ENCODE assay signal across 20 cellular contexts in the genomic region with DNA sequence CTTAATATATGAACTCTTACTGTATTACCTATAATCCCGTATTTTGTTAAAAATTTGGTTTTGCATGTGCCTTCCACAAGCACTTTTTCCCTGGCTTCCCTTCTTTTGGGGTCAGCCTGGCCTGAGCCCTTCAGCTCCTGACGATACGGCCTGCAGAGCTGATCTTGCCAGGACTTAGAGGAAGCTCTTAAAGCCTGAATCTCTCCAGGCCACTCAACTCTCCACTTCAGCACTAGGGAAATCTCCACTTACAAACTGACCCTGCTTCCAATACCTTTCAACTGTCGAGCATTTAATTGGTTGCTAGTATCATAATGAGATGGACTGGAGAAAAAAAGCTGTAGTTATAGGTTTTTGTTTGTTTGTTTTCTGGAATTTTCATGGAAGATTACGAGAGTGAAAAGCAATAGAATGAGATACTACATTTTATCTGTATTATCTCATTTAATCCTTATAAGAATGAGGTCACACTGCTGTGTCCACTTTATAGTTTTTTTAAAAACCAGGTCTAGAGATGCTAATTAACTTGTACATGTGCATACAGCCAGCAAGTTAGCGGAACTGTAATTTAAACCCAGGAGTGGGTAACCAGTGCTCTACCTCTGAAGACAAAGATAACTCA. TPM values are rescaled to one million over a fixed set of nuclear protein-coding genes. Genes with fewer than 3 reads are reported as not detected.
DNase-seq lines count a peak whose midpoint lies in the region; TF ChIP-seq lines count a peak whose summit lies in the region.
"Had no signal": no experiment of that assay in that cellular context is flagged by ENCODE, and none has a peak within 500 bp of the region (broad histone marks: within the 10 kb centered on the region; RNA-seq: fewer than 3 reads in every experiment).

No MANE protein-coding gene starts in this region.

- DNase-seq in GM23248: no peak
- DNase-seq in NCI-H2029 treated with DMSO at 0.1 percent for 48 hours (lab: John Stamatoyannopoulos, UW): peak; percentile 55
- DNase-seq in left ventricle myocardium inferior: no peak
- DNase-seq in sigmoid colon: no peak
- no peak for DNase-seq in activated CD4-positive, alpha-beta memory T cell treated with anti-CD3 and anti-CD28 coated beads, Interleukin-2, amount 10 ng/mL, durations not matched to agents 7 days and 5 days
- DNase-seq in ascending aorta (ENCODE audit: low spot score in 2 of 2): no peak
- no peak for DNase-seq in GM10248 (ENCODE audit: extremely low spot score)
- no peak for DNase-seq in NCI-H2081 (lab: John Stamatoyannopoulos, UW)
- DNase-seq: CD4-positive, alpha-beta memory T cell; DMS153; effector memory CD4-positive, alpha-beta T cell; kidney; naive thymus-derived CD8-positive, alpha-beta T cell; NCI-H1694; PC-9; stimulated activated naive B cell treated with anti-CD40 and anti-IgM and Interleukin-4, amounts not matched to agents 10 μg/mL and 1 μg/mL and 100 μg/mL, for 72 hours had no signal

- in situ Hi-C loops in GM23248 (cut with MboI): no loop called here

- POLR2A ChIA-PET in activated CD4-positive, alpha-beta memory T cell treated with anti-CD3 and anti-CD28 coated beads, Interleukin-2, amount 10 ng/mL, durations not matched to agents 7 days and 5 days (lab: Charles Lee): interaction anchor here (0.8 kb wide), 1 partner anchor 10 kb away, joined by 3 read pairs; no protein-coding TSS in a partner anchor
- POLR2A ChIA-PET in GM10248 (lab: Yijun Ruan, JAX): no interaction called here

- H3K27ac Mint-ChIP-seq in activated CD4-positive, alpha-beta memory T cell treated with anti-CD3 and anti-CD28 coated beads, Interleukin-2, amount 10 ng/mL, durations not matched to agents 7 days and 5 days: no peak overlapping the region
- H3K27ac Mint-ChIP-seq: activated naive CD8-positive, alpha-beta T cell; stimulated activated naive B cell treated with anti-CD40 and anti-IgM and Interleukin-4, amounts not matched to agents 10 μg/mL and 1 μg/mL and 100 μg/mL, for 72 hours had no signal

- H3K4me3 ChIP-seq in GM23248: no peak overlapping the region
- H3K4me3 ChIP-seq in left ventricle myocardium inferior: no peak overlapping the region
- H3K4me3 ChIP-seq in sigmoid colon: no peak overlapping the region
- H3K4me3 ChIP-seq in ascending aorta: no peak overlapping the region
- H3K4me3 ChIP-seq: gastroesophageal sphincter, PC-9, SJSA1, thoracic aorta had no signal

- H3K4me1 Mint-ChIP-seq in activated CD4-positive, alpha-beta memory T cell treated with anti-CD3 and anti-CD28 coated beads, Interleukin-2, amount 10 ng/mL, durations not matched to agents 7 days and 5 days: peaks cover 21% of the 10 kb centered on the region

- H2AFZ ChIP-seq in GM23248: no peak overlapping the region
- H2AFZ ChIP-seq: PC-9 had no signal

- H3K9me3 Mint-ChIP-seq in activated CD4-positive, alpha-beta memory T cell treated with anti-CD3 and anti-CD28 coated beads, Interleukin-2, amount 10 ng/mL, durations not matched to agents 7 days and 5 days: no peaks in the 10 kb centered on the region
- H3K9me3 Mint-ChIP-seq: CD4-positive, alpha-beta memory T cell; naive thymus-derived CD8-positive, alpha-beta T cell had no signal

- intact Hi-C loops in left ventricle myocardium inferior (cut with micrococcal nuclease): no loop called here
- intact Hi-C loops in sigmoid colon (cut with DNase I): no loop called here
- intact Hi-C loops in ascending aorta (cut with DNase I): no loop called here

- H4K20me1 ChIP-seq in GM23248 (ENCODE audit: insufficient read depth): no peaks in the 10 kb centered on the region

- 86 to 88% methylated on average over 6 of the region's 6 CpGs for WGBS in GM23248 (ENCODE audit: low coverage in 1 of 2, low lambda C conversion rate in 2 of 2, missing lambda C conversion rate in 2 of 2), 2 experiments
- 84 to 86% methylated on average over 6 of the region's 6 CpGs for WGBS in sigmoid colon, 2 donors

- peak overlapping the region; percentile 31 for H3K27ac ChIP-seq in GM23248
- peak overlapping the region; percentile 55 for H3K27ac ChIP-seq in left ventricle myocardium inferior (replicated peaks)
- peak overlapping the region; percentile 21 to 96 (median 59) for H3K27ac ChIP-seq in sigmoid colon
- H3K27ac ChIP-seq in ascending aorta: no peak overlapping the region
- H3K27ac ChIP-seq: PC-9, SJSA1 had no signal

- H3K36me3 ChIP-seq in GM23248 (ENCODE audit: low read depth) (peaks cover 25% of the 10 kb centered on the region; the same call in 1 of the 2 replicates), left ventricle myocardium inferior (peaks cover 19% of the 10 kb centered on the region), sigmoid colon (peaks cover 0 to 14% (median 0%) of the 10 kb centered on the region in 4 donors), ascending aorta (peaks cover 16 to 17% of the 10 kb centered on the region in 2 donors)

- H3K9ac ChIP-seq in GM23248: no peak overlapping the region

- H3F3A ChIP-seq in GM23248 (ENCODE audit: insufficient read depth): peaks cover 72% of the 10 kb centered on the region

- TF ChIP-seq CTCF in left ventricle myocardium inferior (IDR thresholded peaks at IDR 0.05; ENCODE audit: borderline replicate concordance): no peak
- no peak for TF ChIP-seq CTCF in sigmoid colon (IDR thresholded peaks at IDR 0.05)
- TF ChIP-seq CTCF in ascending aorta (IDR thresholded peaks at IDR 0.05): no peak
- no peak for TF ChIP-seq CTCF in GM10248 (IDR thresholded peaks at IDR 0.05; ENCODE audit: control extremely low read depth, extremely low read depth, low read depth, missing control alignments)

- H3K36me3 Mint-ChIP-seq in activated CD4-positive, alpha-beta memory T cell treated with anti-CD3 and anti-CD28 coated beads, Interleukin-2, amount 10 ng/mL, durations not matched to agents 7 days and 5 days (ENCODE audit: low read depth): peaks cover 28% of the 10 kb centered on the region

- H3K27me3 Mint-ChIP-seq in activated CD4-positive, alpha-beta memory T cell treated with anti-CD3 and anti-CD28 coated beads, Interleukin-2, amount 10 ng/mL, durations not matched to agents 7 days and 5 days: no peaks in the 10 kb centered on the region
- H3K27me3 Mint-ChIP-seq: activated naive CD8-positive, alpha-beta T cell; CD4-positive, alpha-beta memory T cell; naive thymus-derived CD8-positive, alpha-beta T cell; stimulated activated naive B cell treated with anti-CD40 and anti-IgM and Interleukin-4, amounts not matched to agents 10 μg/mL and 1 μg/mL and 100 μg/mL, for 72 hours had no signal

- no peak for TF ChIP-seq POLR2A in sigmoid colon (IDR thresholded peaks at IDR 0.05)

- no peak for TF ChIP-seq EP300 in sigmoid colon (IDR thresholded peaks at IDR 0.05)

- peaks cover 44% of the 10 kb centered on the region for H3K4me1 ChIP-seq in GM23248 (ENCODE audit: insufficient read depth)
- H3K4me1 ChIP-seq in left ventricle myocardium inferior: peaks cover 100% of the 10 kb centered on the region
- H3K4me1 ChIP-seq in sigmoid colon: peaks cover 0 to 92% (median 87%) of the 10 kb centered on the region in 4 donors
- peaks cover 10 to 46% of the 10 kb centered on the region in 2 donors for H3K4me1 ChIP-seq in ascending aorta

- H3K79me2 ChIP-seq in GM23248 (ENCODE audit: insufficient read depth): peaks cover 100% of the 10 kb centered on the region

- no peaks in the 10 kb centered on the region for H3K9me2 ChIP-seq in GM23248 (ENCODE audit: insufficient read depth)

- no peak overlapping the region for H3K4me3 Mint-ChIP-seq in activated CD4-positive, alpha-beta memory T cell treated with anti-CD3 and anti-CD28 coated beads, Interleukin-2, amount 10 ng/mL, durations not matched to agents 7 days and 5 days
- H3K4me3 Mint-ChIP-seq: activated naive CD8-positive, alpha-beta T cell; CD4-positive, alpha-beta memory T cell; naive thymus-derived CD8-positive, alpha-beta T cell; stimulated activated naive B cell treated with anti-CD40 and anti-IgM and Interleukin-4, amounts not matched to agents 10 μg/mL and 1 μg/mL and 100 μg/mL, for 72 hours had no signal

- H3K9me3 ChIP-seq in GM23248 (ENCODE audit: low read depth) (no peaks in the 10 kb centered on the region), left ventricle myocardium inferior (replicated peaks) (no peaks in the 10 kb centered on the region), sigmoid colon (no peaks in the 10 kb centered on the region), ascending aorta (no peaks in the 10 kb centered on the region)
- H3K9me3 ChIP-seq: gastroesophageal sphincter, SJSA1, thoracic aorta had no signal

- H3K27me3 ChIP-seq in GM23248 (replicated peaks; ENCODE audit: insufficient read depth) (no peaks in the 10 kb centered on the region), left ventricle myocardium inferior (ENCODE audit: low read depth) (no peaks in the 10 kb centered on the region), sigmoid colon (no peaks in the 10 kb centered on the region), ascending aorta (no peaks in the 10 kb centered on the region)
- H3K27me3 ChIP-seq: gastroesophageal sphincter, SJSA1 had no signal

- H3K4me2 ChIP-seq in GM23248 (ENCODE audit: unreplicated experiment): no peak overlapping the region
- H3K4me2 ChIP-seq: PC-9 had no signal

- CTCF ChIA-PET in activated CD4-positive, alpha-beta memory T cell treated with anti-CD3 and anti-CD28 coated beads, Interleukin-2, amount 10 ng/mL, durations not matched to agents 7 days and 5 days (lab: Charles Lee): interaction anchor here (0.8 to 2.0 kb wide), 4 partner anchors 13 to 111 kb away, joined by 3 to 12 read pairs (median 4); no protein-coding TSS in a partner anchor
- CTCF ChIA-PET in GM10248 (lab: Yijun Ruan, JAX): interaction anchor here (0.6 to 7.4 kb wide), 10 partner anchors 8 to 120 kb away, joined by 3 to 65 read pairs (median 4); no protein-coding TSS in a partner anchor

RNA-seq across cellular contexts. Expression of a gene that starts 54.8 kb away (rescaled TPM):
- 159 and 175 TPM in 2 replicates for total RNA-seq in GM23248 (2014; rRNA removed; shearing (Covaris generic))
- 107 and 112 TPM in 2 replicates for polyA plus RNA-seq in GM23248 (2016; fragmentation: Nextera tagmentation; extraction: Ambion mirVana)
- total RNA-seq in left ventricle myocardium inferior: 116 TPM
- total RNA-seq in sigmoid colon: 100 to 1,000 TPM; 150 to 178 (median 155) TPM
- 10 to 100 TPM; 16.8 to 23.1 (median 19.9) TPM for polyA plus RNA-seq in sigmoid colon
- total RNA-seq in activated CD4-positive, alpha-beta memory T cell treated with anti-CD3 and anti-CD28 coated beads, Interleukin-2, amount 10 ng/mL, durations not matched to agents 7 days and 5 days: 10 to 100 TPM; 36.0 to 39.6 TPM
- 101 TPM for total RNA-seq in ascending aorta

Comparison
In these comparisons a context has a peak if more than half of its experiments do, and no peak if none do; other contexts are left out.
1. H3K27ac ChIP-seq: peak in GM23248 (single experiment), left ventricle myocardium inferior (single experiment) and sigmoid colon (4 of 4); none in ascending aorta (0 of 2).